6 cellular contexts compared by ENCODE assay signal in the genomic region with DNA sequence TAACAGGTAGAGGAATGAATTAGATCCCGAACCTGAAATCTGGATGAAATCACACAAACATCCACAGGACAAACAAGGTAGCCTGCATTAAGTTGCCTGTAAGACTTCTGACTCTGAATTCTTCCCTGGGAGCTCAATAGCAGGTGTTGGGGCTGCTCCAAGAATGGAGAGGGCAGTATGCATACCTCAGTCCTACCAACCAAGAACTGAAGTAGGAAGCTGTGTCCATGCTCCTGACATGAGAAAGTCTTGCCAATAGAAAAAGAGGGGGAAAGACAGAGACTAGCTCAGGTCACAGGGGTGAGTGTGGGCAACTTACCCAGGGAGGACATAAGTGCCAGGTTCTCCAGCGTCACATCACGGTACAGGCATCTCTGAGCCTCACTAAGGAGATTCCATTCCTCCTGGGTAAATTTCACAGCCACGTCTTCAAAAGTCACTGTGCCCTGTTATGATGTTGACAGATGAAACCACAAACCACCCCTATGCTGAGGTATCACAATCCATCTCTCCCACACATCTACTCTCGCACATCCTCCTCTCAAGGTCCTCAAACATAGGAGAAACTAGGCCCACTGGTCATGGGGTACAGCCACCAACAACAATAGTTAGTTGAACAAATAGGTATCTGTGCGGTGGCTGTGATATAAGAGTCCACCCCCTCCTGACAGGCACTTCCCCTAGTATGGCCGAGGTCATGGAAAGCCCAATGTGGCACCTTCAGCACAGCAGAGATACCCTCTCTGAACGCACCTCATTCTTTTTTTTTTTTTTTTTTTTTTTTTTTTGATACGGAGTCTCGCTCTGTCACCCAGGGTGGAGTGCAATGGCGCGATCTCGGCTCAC. TPM values are rescaled to one million over a fixed set of nuclear protein-coding genes. Genes with fewer than 3 reads are reported as not detected.
DNase-seq lines count a peak whose midpoint lies in the region; FAIRE-seq and TF ChIP-seq lines count a peak whose summit lies in the region.
"Not testable (repeated sequence)": the region's sequence is repeated elsewhere in the genome, so short reads cannot be mapped to it uniquely, and the experiment has no call there.

No MANE protein-coding gene starts in this region.

- peaks cover 38% of the 10 kb centered on the region for H3K36me3 Mint-ChIP-seq in activated CD4-positive, alpha-beta T cell treated with anti-CD3 and anti-CD28 coated beads, Interleukin-2, amount 10 ng/mL, durations not matched to agents 24 days and 14 days (ENCODE audit: low read depth)

- not testable (repeated sequence) for TF ChIP-seq CTCF in AG10803 (conservative IDR thresholded peaks at IDR 0.05; ENCODE audit: low read length); bronchial epithelial cell (IDR thresholded peaks at IDR 0.05; ENCODE audit: insufficient read depth, low read length, severe bottlenecking); kidney epithelial cell (IDR thresholded peaks at IDR 0.05; ENCODE audit: insufficient read depth, low read length, poor library complexity, severe bottlenecking); prostate gland (IDR thresholded peaks at IDR 0.05)

- H3K4me3 Mint-ChIP-seq in activated CD4-positive, alpha-beta T cell treated with anti-CD3 and anti-CD28 coated beads, Interleukin-2, amount 10 ng/mL, durations not matched to agents 24 days and 14 days, result peak overlapping the region; percentile 96

- 68% methylated on average over 12 of the region's 13 CpGs for WGBS in prostate gland

- H3K27ac ChIP-seq in HUES6 (ENCODE audit: low read depth, low read length), result not testable (repeated sequence)
- H3K27ac ChIP-seq in prostate gland, result peak overlapping the region; percentile 82 to 84

- H3K9me3 Mint-ChIP-seq in activated CD4-positive, alpha-beta T cell treated with anti-CD3 and anti-CD28 coated beads, Interleukin-2, amount 10 ng/mL, durations not matched to agents 24 days and 14 days, result not testable (repeated sequence)

- peak overlapping the region; percentile 98 for H3K9ac ChIP-seq in HUES6 (ENCODE audit: low read length)

- H3K4me3 ChIP-seq in AG10803 (ENCODE audit: low read length), result peak overlapping the region; percentile 93; the same call in 1 of the 2 replicates
- peak overlapping the region; percentile 96 for H3K4me3 ChIP-seq in HUES6 (ENCODE audit: low read depth, low read length)
- H3K4me3 ChIP-seq in bronchial epithelial cell (ENCODE audit: low read depth, low read length), result peak overlapping the region; percentile 90
- peak overlapping the region; percentile 81 for H3K4me3 ChIP-seq in kidney epithelial cell (ENCODE audit: low read depth, low read length)
- H3K4me3 ChIP-seq in prostate gland, result peak overlapping the region; percentile 65 to 73

- intact Hi-C loops in activated CD4-positive, alpha-beta T cell treated with anti-CD3 and anti-CD28 coated beads, Interleukin-2, amount 10 ng/mL, durations not matched to agents 24 days and 14 days (cut with micrococcal nuclease), result loop anchor here (10.0 kb wide), 2 partner anchors 238 to 372 kb away; a partner anchor contains a TSS
- intact Hi-C loops in prostate gland (cut with DNase I), result not testable (repeated sequence)

- not testable (repeated sequence) for H3K27me3 ChIP-seq in HUES6 (ENCODE audit: control insufficient read depth, insufficient read depth, low read length); bronchial epithelial cell (ENCODE audit: control insufficient read depth, insufficient read depth, low read length); kidney epithelial cell (ENCODE audit: control insufficient read depth, insufficient read depth, low read length); prostate gland (replicated peaks; ENCODE audit: insufficient read depth)

- H3K36me3 ChIP-seq in HUES6 (ENCODE audit: control insufficient read depth, insufficient read depth, low read length), result peaks cover 37% of the 10 kb centered on the region
- H3K36me3 ChIP-seq in bronchial epithelial cell (ENCODE audit: control insufficient read depth, insufficient read depth, low read length); kidney epithelial cell (ENCODE audit: control insufficient read depth, insufficient read depth, low read length); prostate gland: not testable (repeated sequence)

- not testable (repeated sequence) for H3K9me3 ChIP-seq in HUES6 (ENCODE audit: control insufficient read depth, insufficient read depth, low read depth, low read length); prostate gland

- not testable (repeated sequence) for TF ChIP-seq POLR2A in prostate gland (IDR thresholded peaks at IDR 0.05)

- DNase-seq in AG10803 (ENCODE audit: low read depth); bronchial epithelial cell (ENCODE audit: low read depth); kidney epithelial cell (ENCODE audit: low read depth); prostate gland (ENCODE audit: low spot score): not testable (repeated sequence)
- DNase-seq in activated CD4-positive, alpha-beta T cell treated with anti-CD3 and anti-CD28 coated beads, Interleukin-2, amount 10 ng/mL, durations not matched to agents 24 days and 14 days, result peak; percentile 59

- FAIRE-seq in bronchial epithelial cell (lab: Jason Lieb, UNC), result not testable (repeated sequence)

- H3K27me3 Mint-ChIP-seq in activated CD4-positive, alpha-beta T cell treated with anti-CD3 and anti-CD28 coated beads, Interleukin-2, amount 10 ng/mL, durations not matched to agents 24 days and 14 days, result not testable (repeated sequence)

- H3K4me1 ChIP-seq in HUES6 (ENCODE audit: control insufficient read depth, insufficient read depth, low read length), result peaks cover 15% of the 10 kb centered on the region; the same call in 1 of the 2 replicates
- not testable (repeated sequence) for H3K4me1 ChIP-seq in prostate gland (replicated peaks)

- H3K4me1 Mint-ChIP-seq in activated CD4-positive, alpha-beta T cell treated with anti-CD3 and anti-CD28 coated beads, Interleukin-2, amount 10 ng/mL, durations not matched to agents 24 days and 14 days, result peaks cover 35% of the 10 kb centered on the region

- peak overlapping the region; percentile 86 for H3K27ac Mint-ChIP-seq in activated CD4-positive, alpha-beta T cell treated with anti-CD3 and anti-CD28 coated beads, Interleukin-2, amount 10 ng/mL, durations not matched to agents 24 days and 14 days

RNA-seq across cellular contexts. Expression of a gene that starts 1.5 kb away (rescaled TPM):
- total RNA-seq in activated CD4-positive, alpha-beta T cell treated with anti-CD3 and anti-CD28 coated beads, Interleukin-2, amount 10 ng/mL, durations not matched to agents 24 days and 14 days, result 9.2 and 9.8 TPM in 2 replicates
- total RNA-seq in bronchial epithelial cell (7.0 and 8.2 TPM in 2 replicates), kidney epithelial cell (7.9 and 8.2 TPM in 2 replicates), prostate gland (10 to 100 TPM; 22.0 to 54.9 TPM)

RNA-seq across cellular contexts. Expression of a gene that starts 16.9 kb away (rescaled TPM):
- total RNA-seq in activated CD4-positive, alpha-beta T cell treated with anti-CD3 and anti-CD28 coated beads, Interleukin-2, amount 10 ng/mL, durations not matched to agents 24 days and 14 days, result 25.5 and 27.5 TPM in 2 replicates
- total RNA-seq in bronchial epithelial cell (19.8 and 36.1 TPM in 2 replicates), kidney epithelial cell (15.3 and 16.3 TPM in 2 replicates), prostate gland (10 to 100 TPM; 21.1 to 23.5 TPM)

RNA-seq across cellular contexts. Expression of a gene that starts 36.5 kb away (rescaled TPM):
- total RNA-seq in activated CD4-positive, alpha-beta T cell treated with anti-CD3 and anti-CD28 coated beads, Interleukin-2, amount 10 ng/mL, durations not matched to agents 24 days and 14 days, result 30.1 and 30.9 TPM in 2 replicates
- total RNA-seq in bronchial epithelial cell (11.8 and 19.5 TPM in 2 replicates), kidney epithelial cell (15.8 and 19.3 TPM in 2 replicates), prostate gland (10 to 100 TPM; 32.1 to 49.7 TPM)

RNA-seq across cellular contexts. Expression of a gene that starts 43.7 kb away (rescaled TPM):
- 11.5 and 13.5 TPM in 2 replicates for total RNA-seq in activated CD4-positive, alpha-beta T cell treated with anti-CD3 and anti-CD28 coated beads, Interleukin-2, amount 10 ng/mL, durations not matched to agents 24 days and 14 days
- total RNA-seq in bronchial epithelial cell, result 11.6 and 16.1 TPM in 2 replicates
- total RNA-seq in kidney epithelial cell, result 9.0 and 10.9 TPM in 2 replicates
- 10 to 100 TPM; 15.4 to 34.8 TPM for total RNA-seq in prostate gland
